17 cellular contexts compared by ENCODE assay signal in the genomic region with DNA sequence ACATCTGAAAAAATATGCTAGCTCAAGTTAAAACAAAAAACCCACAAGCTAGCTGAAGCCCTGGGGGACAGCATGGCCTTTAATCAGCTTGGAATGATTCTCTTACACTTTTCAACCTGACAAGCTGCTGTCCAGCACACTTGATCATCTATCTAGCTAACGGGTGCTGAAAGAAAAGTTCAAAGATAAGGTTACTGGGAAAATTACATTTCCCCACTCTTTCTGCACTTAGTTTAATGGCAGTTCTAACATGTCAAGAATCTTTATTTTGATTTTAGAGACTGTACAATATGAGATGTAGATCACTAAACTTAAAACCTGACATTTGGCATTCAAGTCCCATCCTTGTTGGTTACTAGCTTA. TPM values are rescaled to one million over a fixed set of nuclear protein-coding genes. Genes with fewer than 3 reads are reported as not detected.
DNase-seq lines count a peak whose midpoint lies in the region; ATAC-seq and TF ChIP-seq lines count a peak whose summit lies in the region.
"Had no signal": no experiment of that assay in that cellular context is flagged by ENCODE, and none has a peak within 500 bp of the region (broad histone marks: within the 10 kb centered on the region; RNA-seq: fewer than 3 reads in every experiment).

No MANE protein-coding gene starts in this region.

- H3K27me3 ChIP-seq in Karpas-422 (ENCODE audit: low read length), result no peaks in the 10 kb centered on the region
- H3K27me3 ChIP-seq in dorsolateral prefrontal cortex, result no peaks in the 10 kb centered on the region
- no peaks in the 10 kb centered on the region for H3K27me3 ChIP-seq in uterus

- DNase-seq in activated CD8-positive, alpha-beta T cell treated with anti-CD3 and anti-CD28 coated beads for 36 hours, result no peak
- DNase-seq in activated CD8-positive, alpha-beta T cell treated with anti-CD3 and anti-CD28 coated beads, Interleukin-2, amount 10 ng/mL, durations not matched to agents 7 days and 5 days, result no peak
- DNase-seq in Karpas-422, result no peak
- DNase-seq in dorsolateral prefrontal cortex, result no peak
- DNase-seq in retina, result peak; percentile 13
- DNase-seq in EL, result no peak
- no peak for DNase-seq in uterus
- DNase-seq: 8988T; activated naive CD4-positive, alpha-beta T cell treated with anti-CD3 and anti-CD28 coated beads, Interleukin-2, amount 10 ng/mL, durations not matched to agents 7 days and 5 days; glutamatergic neuron; H9; MM.1S; psoas muscle; SHP77 treated with DMSO at 0.1 percent for 48 hours; T-helper 1 cell had no signal

- no peak overlapping the region for H3K9ac ChIP-seq in Karpas-422 (ENCODE audit: low read length)

- H3K4me3 ChIP-seq in Karpas-422 (ENCODE audit: low read length) (no peak overlapping the region), dorsolateral prefrontal cortex (peak overlapping the region in 2 of 59 donors; percentile 4 to 12), uterus (no peak overlapping the region)
- H3K4me3 ChIP-seq: psoas muscle, skin epidermis had no signal

- TF ChIP-seq POLR2A in uterus (IDR thresholded peaks at IDR 0.05), result no peak

- no peaks in the 10 kb centered on the region for H3K9me3 Mint-ChIP-seq in activated CD8-positive, alpha-beta T cell treated with anti-CD3 and anti-CD28 coated beads for 36 hours
- H3K9me3 Mint-ChIP-seq in activated CD8-positive, alpha-beta T cell treated with anti-CD3 and anti-CD28 coated beads, Interleukin-2, amount 10 ng/mL, durations not matched to agents 7 days and 5 days (ENCODE audit: insufficient read depth), result no peaks in the 10 kb centered on the region
- H3K9me3 Mint-ChIP-seq: activated naive CD4-positive, alpha-beta T cell treated with anti-CD3 and anti-CD28 coated beads, Interleukin-2, amount 10 ng/mL, durations not matched to agents 7 days and 5 days; H9 had no signal

- H3K27me3 Mint-ChIP-seq in activated CD8-positive, alpha-beta T cell treated with anti-CD3 and anti-CD28 coated beads for 36 hours, result no peaks in the 10 kb centered on the region
- H3K27me3 Mint-ChIP-seq in activated CD8-positive, alpha-beta T cell treated with anti-CD3 and anti-CD28 coated beads, Interleukin-2, amount 10 ng/mL, durations not matched to agents 7 days and 5 days (ENCODE audit: low read depth), result no peaks in the 10 kb centered on the region
- H3K27me3 Mint-ChIP-seq: activated naive CD4-positive, alpha-beta T cell treated with anti-CD3 and anti-CD28 coated beads, Interleukin-2, amount 10 ng/mL, durations not matched to agents 7 days and 5 days had no signal

- no peak overlapping the region for H3K4me2 ChIP-seq in Karpas-422 (ENCODE audit: low read depth, low read length, poor library complexity, severe bottlenecking)

- H3K9me3 ChIP-seq in Karpas-422 (ENCODE audit: low read length), result no peaks in the 10 kb centered on the region
- H3K9me3 ChIP-seq in uterus, result no peaks in the 10 kb centered on the region
- H3K9me3 ChIP-seq: psoas muscle had no signal

- POLR2A ChIA-PET in activated CD8-positive, alpha-beta T cell treated with anti-CD3 and anti-CD28 coated beads for 36 hours (lab: Charles Lee), result interaction anchor here (1.1 kb wide), 1 partner anchor 60 kb away, joined by 3 read pairs; the partner anchor contains the start of gene TOMM34
- POLR2A ChIA-PET in activated CD8-positive, alpha-beta T cell treated with anti-CD3 and anti-CD28 coated beads, Interleukin-2, amount 10 ng/mL, durations not matched to agents 7 days and 5 days (lab: Charles Lee), result no interaction called here

- no peaks in the 10 kb centered on the region for H3K9me2 ChIP-seq in Karpas-422 (replicated peaks; ENCODE audit: insufficient read depth, low read length)

- intact Hi-C loops in activated CD8-positive, alpha-beta T cell treated with anti-CD3 and anti-CD28 coated beads for 36 hours (cut with micrococcal nuclease), result no loop called here
- intact Hi-C loops in dorsolateral prefrontal cortex (cut with DNase I), result no loop called here
- intact Hi-C loops in uterus (cut with DNase I; ENCODE audit: low total_unique reads), result no loop called here

- H3K79me2 ChIP-seq in Karpas-422 (ENCODE audit: low read length), result peaks cover 89% of the 10 kb centered on the region

- H2AFZ ChIP-seq in Karpas-422 (ENCODE audit: low read length), result no peak overlapping the region

- peaks cover 30% of the 10 kb centered on the region for H3K4me1 ChIP-seq in Karpas-422 (ENCODE audit: low read length)
- peaks cover 0 to 15% of the 10 kb centered on the region in 2 donors for H3K4me1 ChIP-seq in uterus
- H3K4me1 ChIP-seq: psoas muscle had no signal

- H3K27ac ChIP-seq in Karpas-422 (ENCODE audit: low read length) (peak overlapping the region; percentile 50; the same call in 1 of the 2 replicates), dorsolateral prefrontal cortex (peak overlapping the region in 51 of 59 donors; percentile 0 to 78 (median 53)), uterus (no peak overlapping the region)
- H3K27ac ChIP-seq: psoas muscle, skin epidermis had no signal

- peak overlapping the region; percentile 54 for H3K27ac Mint-ChIP-seq in activated CD8-positive, alpha-beta T cell treated with anti-CD3 and anti-CD28 coated beads for 36 hours
- no peak overlapping the region for H3K27ac Mint-ChIP-seq in activated CD8-positive, alpha-beta T cell treated with anti-CD3 and anti-CD28 coated beads, Interleukin-2, amount 10 ng/mL, durations not matched to agents 7 days and 5 days
- H3K27ac Mint-ChIP-seq: activated naive CD4-positive, alpha-beta T cell treated with anti-CD3 and anti-CD28 coated beads, Interleukin-2, amount 10 ng/mL, durations not matched to agents 7 days and 5 days had no signal

- H3K36me3 ChIP-seq in Karpas-422 (ENCODE audit: insufficient read depth, low read length) (peaks cover 75% of the 10 kb centered on the region), uterus (peaks cover 0 to 5% of the 10 kb centered on the region in 2 donors)

- peaks cover 62% of the 10 kb centered on the region for H3K36me3 Mint-ChIP-seq in activated CD8-positive, alpha-beta T cell treated with anti-CD3 and anti-CD28 coated beads for 36 hours (ENCODE audit: low read depth)
- H3K36me3 Mint-ChIP-seq in activated CD8-positive, alpha-beta T cell treated with anti-CD3 and anti-CD28 coated beads, Interleukin-2, amount 10 ng/mL, durations not matched to agents 7 days and 5 days (ENCODE audit: low read depth), result peaks cover 68% of the 10 kb centered on the region

- H3K4me1 Mint-ChIP-seq in activated CD8-positive, alpha-beta T cell treated with anti-CD3 and anti-CD28 coated beads for 36 hours (ENCODE audit: low read depth), result peaks cover 60% of the 10 kb centered on the region
- peaks cover 8% of the 10 kb centered on the region for H3K4me1 Mint-ChIP-seq in activated CD8-positive, alpha-beta T cell treated with anti-CD3 and anti-CD28 coated beads, Interleukin-2, amount 10 ng/mL, durations not matched to agents 7 days and 5 days (ENCODE audit: low read depth)

- no peak for TF ChIP-seq CTCF in activated CD8-positive, alpha-beta T cell treated with anti-CD3 and anti-CD28 coated beads for 36 hours (IDR thresholded peaks at IDR 0.05)
- TF ChIP-seq CTCF in dorsolateral prefrontal cortex (IDR thresholded peaks at IDR 0.05 in 54 of 56, conservative IDR thresholded peaks at IDR 0.05 in 2 of 56; ENCODE audit: low read depth in 1 of 56, partially characterized antibody in 56 of 56) (no peak), uterus (IDR thresholded peaks at IDR 0.05) (no peak)

- ATAC-seq in activated CD8-positive, alpha-beta T cell treated with anti-CD3 and anti-CD28 coated beads for 36 hours, result no peak
- no peak for ATAC-seq in activated CD8-positive, alpha-beta T cell treated with anti-CD3 and anti-CD28 coated beads, Interleukin-2, amount 10 ng/mL, durations not matched to agents 7 days and 5 days
- no peak for ATAC-seq in HG02938 (IDR thresholded peaks at IDR 0.05; ENCODE audit: unreplicated experiment)
- ATAC-seq: psoas muscle had no signal

- CTCF ChIA-PET in activated CD8-positive, alpha-beta T cell treated with anti-CD3 and anti-CD28 coated beads for 36 hours (lab: Charles Lee), result interaction anchor here (1.0 to 3.1 kb wide), 8 partner anchors 9 to 337 kb away, joined by 3 to 19 read pairs (median 6); no protein-coding TSS in a partner anchor
- CTCF ChIA-PET in activated CD8-positive, alpha-beta T cell treated with anti-CD3 and anti-CD28 coated beads, Interleukin-2, amount 10 ng/mL, durations not matched to agents 7 days and 5 days (lab: Charles Lee), result interaction anchor here (0.7 to 2.9 kb wide), 7 partner anchors 9 to 76 kb away, joined by 3 to 14 read pairs (median 4); no protein-coding TSS in a partner anchor

- H4K20me1 ChIP-seq in Karpas-422 (ENCODE audit: insufficient read depth, low read depth, low read length), result no peaks in the 10 kb centered on the region

- no peak overlapping the region for H3K4me3 Mint-ChIP-seq in activated CD8-positive, alpha-beta T cell treated with anti-CD3 and anti-CD28 coated beads for 36 hours
- H3K4me3 Mint-ChIP-seq in activated CD8-positive, alpha-beta T cell treated with anti-CD3 and anti-CD28 coated beads, Interleukin-2, amount 10 ng/mL, durations not matched to agents 7 days and 5 days, result no peak overlapping the region
- H3K4me3 Mint-ChIP-seq: activated naive CD4-positive, alpha-beta T cell treated with anti-CD3 and anti-CD28 coated beads, Interleukin-2, amount 10 ng/mL, durations not matched to agents 7 days and 5 days; H9 had no signal

RNA-seq across cellular contexts. Expression of gene STK4, which starts 53.4 kb away (rescaled TPM):
- 100 to 1,000 TPM; 154 to 165 TPM for total RNA-seq in activated CD8-positive, alpha-beta T cell treated with anti-CD3 and anti-CD28 coated beads for 36 hours
- 100 to 1,000 TPM; 159 to 164 TPM for total RNA-seq in activated CD8-positive, alpha-beta T cell treated with anti-CD3 and anti-CD28 coated beads, Interleukin-2, amount 10 ng/mL, durations not matched to agents 7 days and 5 days
- total RNA-seq in Karpas-422 (2014; rRNA removed; shearing (Covaris generic); ENCODE audit: low replicate concordance), result 60.8 and 89.0 TPM in 2 replicates
- total RNA-seq in dorsolateral prefrontal cortex, result 10 to 100 TPM; 31.0 to 66.4 (median 42.5) TPM
- 10 to 100 TPM in 3 of 4 donors, 1 to 10 TPM in 1; 9.0 to 43.6 (median 29.6) TPM for total RNA-seq in uterus

RNA-seq across cellular contexts. Expression of gene TOMM34, which starts 59.5 kb away (rescaled TPM):
- total RNA-seq in activated CD8-positive, alpha-beta T cell treated with anti-CD3 and anti-CD28 coated beads for 36 hours, result 10 to 100 TPM; 60.5 to 62.4 TPM
- 10 to 100 TPM; 20.2 to 20.3 TPM for total RNA-seq in activated CD8-positive, alpha-beta T cell treated with anti-CD3 and anti-CD28 coated beads, Interleukin-2, amount 10 ng/mL, durations not matched to agents 7 days and 5 days
- 29.4 and 42.7 TPM in 2 replicates for total RNA-seq in Karpas-422 (2014; rRNA removed; shearing (Covaris generic); ENCODE audit: low replicate concordance)
- total RNA-seq in dorsolateral prefrontal cortex (10 to 100 TPM; 17.1 to 62.7 (median 39.9) TPM), uterus (10 to 100 TPM; 11.1 to 15.6 (median 12.5) TPM)

Comparison
In these comparisons a context has a peak if more than half of its experiments do, and no peak if none do; other contexts are left out.
1. H3K27ac ChIP-seq: peak in Karpas-422 (single experiment) and dorsolateral prefrontal cortex (51 of 59); none in uterus (0 of 2).